In the genomic region with DNA sequence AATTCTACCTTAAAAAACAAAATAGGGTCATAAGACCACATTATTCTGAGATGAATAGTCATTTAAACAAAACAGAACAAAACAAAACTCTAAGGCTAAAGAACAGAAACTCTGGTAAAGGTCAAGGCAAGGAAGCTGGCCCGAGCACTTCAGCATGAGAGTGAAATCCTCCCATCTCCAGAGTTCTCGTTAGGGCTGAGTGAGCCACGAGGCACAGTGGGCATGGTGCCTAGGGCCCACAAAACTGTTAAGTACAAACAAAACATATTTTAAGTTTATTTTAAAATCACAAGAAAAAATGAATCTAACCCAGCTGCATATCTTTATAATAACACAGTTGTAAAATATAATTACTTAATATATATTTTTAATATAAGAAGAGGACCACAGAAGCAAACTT, we compare ENCODE assay signal across 9 cellular contexts.
"Had no signal": no experiment of that assay in that cellular context is flagged by ENCODE, and none has a peak within 500 bp of the region (broad histone marks: within the 10 kb centered on the region; RNA-seq: fewer than 3 reads in every experiment).

No MANE protein-coding gene starts in this region.

- H3K36me3 ChIP-seq: HAP-1 had no signal

- DNase-seq: GM23248, GOT3, H7, H9, HCEC 1CT, HFFc6 had no signal

- H3K9me3 ChIP-seq: HAP-1 had no signal

- H3K4me3 ChIP-seq: GM23248, GM23338, HAP-1 had no signal

- ATAC-seq: GM23338, HCT116 had no signal

- H3K27ac ChIP-seq: GM23248 had no signal
